In genomic region chr11:125914601-125915000, GRCh38 we compare ENCODE assay signal across 9 cellular contexts. TPM values are rescaled to one million over a fixed set of nuclear protein-coding genes. Genes with fewer than 3 reads are reported as not detected.
"Had no signal": no experiment of that assay in that cellular context is flagged by ENCODE, and none has a peak within 500 bp of the region (broad histone marks: within the 10 kb centered on the region; RNA-seq: fewer than 3 reads in every experiment).

No MANE protein-coding gene starts in this region.

RNA-seq across cellular contexts. Expression of gene DDX25, which starts 10.3 kb away (rescaled TPM):
- total RNA-seq: HT1080, MCF 10A, PC-3, Right ventricle myocardium inferior had no signal
- polyA plus RNA-seq: IMR-90 had no signal

RNA-seq across cellular contexts. Expression of gene VSIG10L2, which starts 31.2 kb away (rescaled TPM):
- total RNA-seq: HepG2, HT1080, MCF 10A, OCI-LY7, PC-3, Peyer's patch, RPMI7951 had no signal
- polyA plus RNA-seq: IMR-90 had no signal
